Comparison of ENCODE assay signal across 32 cellular contexts in genomic region chr7:151774951-151775350, GRCh38.
"Had no signal": no experiment of that assay in that cellular context is flagged by ENCODE, and none has a peak within 500 bp of the region (broad histone marks: within the 10 kb centered on the region; RNA-seq: fewer than 3 reads in every experiment).

No MANE protein-coding gene starts in this region.

- H3K4me3 ChIP-seq: ascending aorta, cardiac muscle cell, MG63 had no signal

- H3K36me3 ChIP-seq: cardiac muscle cell, MG63 had no signal

- H3K4me1 ChIP-seq: ascending aorta had no signal

- H3K9me3 ChIP-seq: ascending aorta, MG63 had no signal

- H3K27me3 ChIP-seq: ascending aorta, cardiac muscle cell, MG63 had no signal

- DNase-seq: activated B cell treated with CpG ODN at 0.5 μM for 24 hours; activated CD4-positive, alpha-beta memory T cell treated with anti-CD3 and anti-CD28 coated beads for 36 hours; activated CD4-positive, alpha-beta T cell treated with anti-CD3 and anti-CD28 coated beads for 4 hours; activated CD4-positive, alpha-beta T cell treated with anti-CD3 and anti-CD28 coated beads, Interleukin-2, amount 50 U/mL, for 1 hour; activated CD4-positive, CD25-positive, alpha-beta regulatory T cell treated with anti-CD3 and anti-CD28 coated beads, Interleukin-2, amount 50 U/mL, for 72 hours; activated CD8-positive, alpha-beta memory T cell treated with anti-CD3 and anti-CD28 coated beads, Interleukin-2, amount 50 U/mL, for 4 hours; activated effector memory CD4-positive, alpha-beta T cell treated with anti-CD3 and anti-CD28 coated beads, Interleukin-2, amount 50 U/mL, for 16 hours; activated naive CD4-positive, alpha-beta T cell; activated naive CD4-positive, alpha-beta T cell treated with anti-CD3 and anti-CD28 coated beads, Interleukin-2, amount 50 U/mL, for 16 hours; activated naive CD8-positive, alpha-beta T cell treated with anti-CD3 and anti-CD28 coated beads for 36 hours; activated T-cell treated with anti-CD3 and anti-CD28 coated beads, Interleukin-2, amount 50 U/mL, for 72 hours; amniotic stem cell; Kasumi-1; KG1; MG63; MV-4-11; NCI-H1092; NCI-H1436 treated with DMSO at 0.1 percent for 48 hours; NCI-H1694 treated with DMSO at 0.1 percent for 48 hours; NCI-H2029; NCI-H345; NCI-H524 treated with DMSO at 0.1 percent for 48 hours; NK-92 treated with Interleukin-12 subunit alpha and Interleukin-12 subunit beta, amount 100 ng/mL, for 24 hours; Right ventricle myocardium superior; SW 1271; T-helper 1 cell; T-helper 2 cell; T-helper 9 cell had no signal

- H3K27ac ChIP-seq: ascending aorta, cardiac muscle cell, VCaP had no signal

- ATAC-seq: activated T-cell treated with anti-CD3 and anti-CD28 coated beads, Interleukin-2, amount 50 U/mL, for 72 hours; activated T-helper 17 cell treated with anti-CD3 and anti-CD28 coated beads, Interleukin-2, amount 50 U/mL, for 72 hours had no signal
